8 cellular contexts compared by ENCODE assay signal in genomic region chr3:142225885-142226215, GRCh38. TPM values are rescaled to one million over a fixed set of nuclear protein-coding genes. Genes with fewer than 3 reads are reported as not detected.
DNase-seq lines count a peak whose midpoint lies in the region; ATAC-seq and TF ChIP-seq lines count a peak whose summit lies in the region.

No MANE protein-coding gene starts in this region.

- H3K27me3 ChIP-seq in HL-60 (ENCODE audit: insufficient read depth, poor library complexity, severe bottlenecking) = no peaks in the 10 kb centered on the region

- TF ChIP-seq CTCF in CD14-positive monocyte (IDR thresholded peaks at IDR 0.05) = no peak
- TF ChIP-seq CTCF in HL-60 (IDR thresholded peaks at IDR 0.05; ENCODE audit: insufficient read depth, low read length) = no peak
- no peak for TF ChIP-seq CTCF in nephron (IDR thresholded peaks at IDR 0.05; ENCODE audit: unreplicated experiment in 3 of 3)

- intact Hi-C loops in CD14-positive monocyte (cut with micrococcal nuclease) = loop anchor here (5.0 to 10.0 kb wide), 2 partner anchors 49 to 51 kb away; no protein-coding TSS in a partner anchor

- H3K4me3 ChIP-seq in HL-60 (replicated peaks; ENCODE audit: insufficient read depth, low read length) = peak overlapping the region; percentile 87

- no peak for DNase-seq in CD14-positive monocyte (ENCODE audit: low spot score)
- no peak for DNase-seq in HL-60 (ENCODE audit: low read depth in 1 of 2, low spot score in 1 of 2)
- no peak for DNase-seq in HK-2 (ENCODE audit: unreplicated experiment)
- no peak for DNase-seq in DMS153 treated with DMSO at 0.1 percent for 48 hours (lab: John Stamatoyannopoulos, UW; ENCODE audit: unreplicated experiment)

- H3K36me3 Mint-ChIP-seq in CD14-positive monocyte (peaks cover 3 to 4% of the 10 kb centered on the region in 2 donors), nephron (ENCODE audit: low read depth) (no peaks in the 10 kb centered on the region)

- H3K27ac ChIP-seq in HL-60 (replicated peaks) (peak overlapping the region; percentile 75), cingulate gyrus (ENCODE audit: low read depth, low read length) (peak overlapping the region; percentile 47)

- no peaks in the 10 kb centered on the region for H3K27me3 Mint-ChIP-seq in CD14-positive monocyte (ENCODE audit: low read depth in 3 of 3)
- H3K27me3 Mint-ChIP-seq in nephron (ENCODE audit: low read depth) = peaks cover 4% of the 10 kb centered on the region

- no peak for ATAC-seq in HG03108 (IDR thresholded peaks at IDR 0.05; ENCODE audit: unreplicated experiment)
- ATAC-seq in HG02970 (IDR thresholded peaks at IDR 0.05; ENCODE audit: low FRiP score, unreplicated experiment) = no peak

- H3K27ac Mint-ChIP-seq in CD14-positive monocyte (peak overlapping the region in 6 of 7 donors; percentile 81 to 91 (median 85)), nephron (peak overlapping the region in 2 of 3 experiments; percentile 91)

- peaks cover 21% of the 10 kb centered on the region for H3K4me1 Mint-ChIP-seq in CD14-positive monocyte
- H3K4me1 Mint-ChIP-seq in nephron = peaks cover 12% of the 10 kb centered on the region

- H3K9me3 Mint-ChIP-seq in CD14-positive monocyte = peaks cover 0 to 1% (median 0%) of the 10 kb centered on the region in 7 donors
- H3K9me3 Mint-ChIP-seq in nephron = no peaks in the 10 kb centered on the region

- H3K4me3 Mint-ChIP-seq in CD14-positive monocyte = peak overlapping the region; percentile 92 to 93
- H3K4me3 Mint-ChIP-seq in nephron = peak overlapping the region; percentile 92 to 94 (median 93)

RNA-seq across cellular contexts. Expression of gene GK5, which starts 0.5 kb away (rescaled TPM):
- 1 to 10 TPM; 2.4 to 5.5 TPM for polyA plus RNA-seq in CD14-positive monocyte
